36 cellular contexts compared by ENCODE assay signal in genomic region chr4:46836584-46836983, GRCh38.
DNase-seq lines count a peak whose midpoint lies in the region; ATAC-seq, FAIRE-seq and TF ChIP-seq lines count a peak whose summit lies in the region.
"Had no signal": no experiment of that assay in that cellular context is flagged by ENCODE, and none has a peak within 500 bp of the region (broad histone marks: within the 10 kb centered on the region; RNA-seq: fewer than 3 reads in every experiment).

No MANE protein-coding gene starts in this region.

- H3K9me2 ChIP-seq in Karpas-422 (replicated peaks; ENCODE audit: insufficient read depth, low read length): no peaks in the 10 kb centered on the region
- H3K9me2 ChIP-seq in neural cell (ENCODE audit: insufficient read depth, low read length): no peaks in the 10 kb centered on the region

- FAIRE-seq in GM12891 (lab: Jason Lieb, UNC) (peak; percentile 45), D721Med (lab: Jason Lieb, UNC) (no peak)
- FAIRE-seq: A204.1, A549 had no signal

- no peak overlapping the region for H3K4me3 ChIP-seq in Karpas-422 (ENCODE audit: low read length)
- no peak overlapping the region for H3K4me3 ChIP-seq in neural cell (ENCODE audit: low read length)
- H3K4me3 ChIP-seq: A549; BLaER1; BLaER1 treated with 17β-estradiol and CSF1 and Interleukin-3, amounts not matched to agents 10 nM and 100 nM had no signal

- H3K79me2 ChIP-seq in Karpas-422 (ENCODE audit: low read length) (no peaks in the 10 kb centered on the region), neural cell (replicated peaks; ENCODE audit: insufficient read depth, low read length) (no peaks in the 10 kb centered on the region)

- no peaks in the 10 kb centered on the region for H3K27me3 Mint-ChIP-seq in progenitor cell of endocrine pancreas
- H3K27me3 Mint-ChIP-seq in activated T-helper 2 cell treated with anti-CD3 and anti-CD28 coated beads, Interferon-gamma antibody, Interleukin-2, Interleukin-4, amounts not matched to agents 10 μg/mL and 5 μg/mL and 100 μg/mL, durations not matched to agents 14 hours and 24 hours and 36 hours (ENCODE audit: low read depth): no peaks in the 10 kb centered on the region
- H3K27me3 Mint-ChIP-seq: B cell; CD4-positive, alpha-beta memory T cell; CD4-positive, alpha-beta T cell; CD4-positive, CD25-positive, alpha-beta regulatory T cell; CD8-positive, alpha-beta memory T cell had no signal

- H3K27ac Mint-ChIP-seq in progenitor cell of endocrine pancreas: peak overlapping the region; percentile 12
- H3K27ac Mint-ChIP-seq in activated T-helper 2 cell treated with anti-CD3 and anti-CD28 coated beads, Interferon-gamma antibody, Interleukin-2, Interleukin-4, amounts not matched to agents 10 μg/mL and 5 μg/mL and 100 μg/mL, durations not matched to agents 14 hours and 24 hours and 36 hours: no peak overlapping the region
- H3K27ac Mint-ChIP-seq: B cell; CD14-positive monocyte; CD4-positive, alpha-beta T cell; CD4-positive, CD25-positive, alpha-beta regulatory T cell; CD8-positive, alpha-beta T cell had no signal

- H4K20me1 ChIP-seq in Karpas-422 (ENCODE audit: insufficient read depth, low read depth, low read length) (no peaks in the 10 kb centered on the region), neural cell (ENCODE audit: insufficient read depth) (no peaks in the 10 kb centered on the region)
- H4K20me1 ChIP-seq: BLaER1; BLaER1 treated with 17β-estradiol and CSF1 and Interleukin-3, amounts not matched to agents 10 nM and 100 nM had no signal

- no peaks in the 10 kb centered on the region for H3K4me1 ChIP-seq in Karpas-422 (ENCODE audit: low read length)
- H3K4me1 ChIP-seq: A549, BE2C had no signal

- DNase-seq in GM12891 (ENCODE audit: insufficient read length, low spot score): no peak
- DNase-seq in Karpas-422: peak; percentile 11
- no peak for DNase-seq in progenitor cell of endocrine pancreas (ENCODE audit: low spot score, unreplicated experiment)
- no peak for DNase-seq in activated T-helper 2 cell treated with anti-CD3 and anti-CD28 coated beads, Interferon-gamma antibody, Interleukin-2, Interleukin-4, amounts not matched to agents 10 μg/mL and 5 μg/mL and 100 μg/mL, durations not matched to agents 14 hours and 24 hours and 36 hours (ENCODE audit: low spot score)
- no peak for DNase-seq in NOMO-1 treated with dmso at 0.1 percent for 144 hours (lab: John Stamatoyannopoulos, UW; ENCODE audit: unreplicated experiment)
- no peak for DNase-seq in D721Med (ENCODE audit: insufficient read length, low spot score)
- DNase-seq: 8988T; ACHN; AML-193; BE2C; C1 segment of cervical spinal cord; Caco-2; Calu3; CD4-positive, alpha-beta memory T cell; CD4-positive, alpha-beta T cell; CD4-positive, CD25-positive, alpha-beta regulatory T cell; CD8-positive, alpha-beta memory T cell; CD8-positive, alpha-beta T cell; COR-L47; DMS 273 treated with DMSO at 0.1 percent for 48 hours; DMS153; DMS53; DMS79; DMS79 treated with DMSO at 0.1 percent for 48 hours; DND-41; EL had no signal

- no peak for ATAC-seq in GM18868 (IDR thresholded peaks at IDR 0.05; ENCODE audit: unreplicated experiment)
- ATAC-seq: A549; CD8-positive, alpha-beta T cell had no signal

- intact Hi-C loops in activated T-helper 2 cell treated with anti-CD3 and anti-CD28 coated beads, Interferon-gamma antibody, Interleukin-2, Interleukin-4, amounts not matched to agents 10 μg/mL and 5 μg/mL and 100 μg/mL, durations not matched to agents 14 hours and 24 hours and 36 hours (cut with micrococcal nuclease): no loop called here

- TF ChIP-seq CTCF in neural cell (IDR thresholded peaks at IDR 0.05; ENCODE audit: poor library complexity, severe bottlenecking) (no peak), progenitor cell of endocrine pancreas (IDR thresholded peaks at IDR 0.05; ENCODE audit: unreplicated experiment) (no peak), D721Med (IDR thresholded peaks at IDR 0.05; ENCODE audit: insufficient read depth, missing control alignments) (no peak)

- peaks cover 1% of the 10 kb centered on the region for H3K36me3 Mint-ChIP-seq in progenitor cell of endocrine pancreas (ENCODE audit: insufficient read depth)
- H3K36me3 Mint-ChIP-seq in activated T-helper 2 cell treated with anti-CD3 and anti-CD28 coated beads, Interferon-gamma antibody, Interleukin-2, Interleukin-4, amounts not matched to agents 10 μg/mL and 5 μg/mL and 100 μg/mL, durations not matched to agents 14 hours and 24 hours and 36 hours (ENCODE audit: low read depth): no peaks in the 10 kb centered on the region
- H3K36me3 Mint-ChIP-seq: CD14-positive monocyte; CD4-positive, alpha-beta memory T cell; CD4-positive, CD25-positive, alpha-beta regulatory T cell; CD8-positive, alpha-beta memory T cell; CD8-positive, alpha-beta T cell had no signal

- no peak overlapping the region for H3K27ac ChIP-seq in Karpas-422 (ENCODE audit: low read length)
- no peak overlapping the region for H3K27ac ChIP-seq in neural cell (ENCODE audit: low read length)
- H3K27ac ChIP-seq: 22Rv1; A549; BLaER1; BLaER1 treated with 17β-estradiol and CSF1 and Interleukin-3, amounts not matched to agents 10 nM and 100 nM; C4-2B had no signal

- H2AFZ ChIP-seq in Karpas-422 (ENCODE audit: low read length): no peak overlapping the region
- no peak overlapping the region for H2AFZ ChIP-seq in neural cell (ENCODE audit: low read depth, low read length)

- H3K9me3 Mint-ChIP-seq in progenitor cell of endocrine pancreas (ENCODE audit: low read depth): peaks cover 6% of the 10 kb centered on the region
- H3K9me3 Mint-ChIP-seq in activated T-helper 2 cell treated with anti-CD3 and anti-CD28 coated beads, Interferon-gamma antibody, Interleukin-2, Interleukin-4, amounts not matched to agents 10 μg/mL and 5 μg/mL and 100 μg/mL, durations not matched to agents 14 hours and 24 hours and 36 hours: no peaks in the 10 kb centered on the region
- H3K9me3 Mint-ChIP-seq: CD4-positive, alpha-beta memory T cell; CD4-positive, alpha-beta T cell; CD8-positive, alpha-beta memory T cell; CD8-positive, alpha-beta T cell had no signal

- H3K4me3 Mint-ChIP-seq in progenitor cell of endocrine pancreas (ENCODE audit: low read depth): no peak overlapping the region
- H3K4me3 Mint-ChIP-seq in activated T-helper 2 cell treated with anti-CD3 and anti-CD28 coated beads, Interferon-gamma antibody, Interleukin-2, Interleukin-4, amounts not matched to agents 10 μg/mL and 5 μg/mL and 100 μg/mL, durations not matched to agents 14 hours and 24 hours and 36 hours (ENCODE audit: low read depth): no peak overlapping the region
- H3K4me3 Mint-ChIP-seq: B cell; CD14-positive monocyte; CD4-positive, alpha-beta memory T cell; CD4-positive, alpha-beta T cell; CD4-positive, CD25-positive, alpha-beta regulatory T cell; CD8-positive, alpha-beta memory T cell; CD8-positive, alpha-beta T cell had no signal

- H3K36me3 ChIP-seq in Karpas-422 (ENCODE audit: insufficient read depth, low read length) (no peaks in the 10 kb centered on the region), neural cell (ENCODE audit: insufficient read depth, low read length) (no peaks in the 10 kb centered on the region)
- H3K36me3 ChIP-seq: BE2C; BLaER1; BLaER1 treated with 17β-estradiol and CSF1 and Interleukin-3, amounts not matched to agents 10 nM and 100 nM had no signal

- H3K4me2 ChIP-seq in Karpas-422 (ENCODE audit: low read depth, low read length, poor library complexity, severe bottlenecking): no peak overlapping the region
- no peak overlapping the region for H3K4me2 ChIP-seq in neural cell (ENCODE audit: low read length)
- H3K4me2 ChIP-seq: A549; BLaER1; BLaER1 treated with 17β-estradiol and CSF1 and Interleukin-3, amounts not matched to agents 10 nM and 100 nM had no signal

- H3K9me3 ChIP-seq in Karpas-422 (ENCODE audit: low read length) (no peaks in the 10 kb centered on the region), neural cell (ENCODE audit: low read length) (no peaks in the 10 kb centered on the region)
- H3K9me3 ChIP-seq: A549, BE2C, Caco-2 had no signal

- TF ChIP-seq RAD21 in neural cell (conservative IDR thresholded peaks at IDR 0.05): peak; percentile 11

- no peaks in the 10 kb centered on the region for H3F3A ChIP-seq in neural cell (ENCODE audit: insufficient read depth, low read length, poor library complexity, severe bottlenecking)

- H3K4me1 Mint-ChIP-seq in progenitor cell of endocrine pancreas (ENCODE audit: low read depth): peaks cover 2% of the 10 kb centered on the region
- no peaks in the 10 kb centered on the region for H3K4me1 Mint-ChIP-seq in activated T-helper 2 cell treated with anti-CD3 and anti-CD28 coated beads, Interferon-gamma antibody, Interleukin-2, Interleukin-4, amounts not matched to agents 10 μg/mL and 5 μg/mL and 100 μg/mL, durations not matched to agents 14 hours and 24 hours and 36 hours (ENCODE audit: low read depth)
- H3K4me1 Mint-ChIP-seq: B cell, CD14-positive monocyte had no signal

- TF ChIP-seq EP300 in neural cell (conservative IDR thresholded peaks at IDR 0.05; ENCODE audit: poor library complexity, severe bottlenecking): peak; percentile 99

- H3K9ac ChIP-seq in Karpas-422 (ENCODE audit: low read length): no peak overlapping the region
- H3K9ac ChIP-seq in neural cell (ENCODE audit: low read length): no peak overlapping the region
- H3K9ac ChIP-seq: BLaER1; BLaER1 treated with 17β-estradiol and CSF1 and Interleukin-3, amounts not matched to agents 10 nM and 100 nM had no signal

- H3K27me3 ChIP-seq in Karpas-422 (ENCODE audit: low read length) (no peaks in the 10 kb centered on the region), neural cell (ENCODE audit: insufficient read depth, low read depth, low read length) (no peaks in the 10 kb centered on the region)
- H3K27me3 ChIP-seq: BE2C; BLaER1; BLaER1 treated with 17β-estradiol and CSF1 and Interleukin-3, amounts not matched to agents 10 nM and 100 nM had no signal

- no peak for TF ChIP-seq POLR2A in GM12891 (IDR thresholded peaks at IDR 0.05; ENCODE audit: low read depth, low read length)

TF ChIP-seq in GM12891, 5 proteins besides CTCF, POLR2A, EP300 and RAD21:
- no peak for TF ChIP-seq SPI1 (IDR thresholded peaks at IDR 0.05; ENCODE audit: low read depth, low read length)
- TF ChIP-seq POU2F2 (IDR thresholded peaks at IDR 0.05; ENCODE audit: low read depth, low read length): no peak
- no peak for TF ChIP-seq POLR2AphosphoS5 (IDR thresholded peaks at IDR 0.05; ENCODE audit: low read depth, low read length)
- no peak for TF ChIP-seq PAX5 (IDR thresholded peaks at IDR 0.05; ENCODE audit: insufficient read depth, low read length, severe bottlenecking)
- no peak for TF ChIP-seq TAF1 (IDR thresholded peaks at IDR 0.05; ENCODE audit: low read depth, low read length)

TF ChIP-seq in neural cell, 6 proteins besides CTCF, POLR2A, EP300 and RAD21:
- TF ChIP-seq POLR2AphosphoS5 (IDR thresholded peaks at IDR 0.05) (peak; percentile 100), EZH2 (IDR thresholded peaks at IDR 0.05; ENCODE audit: borderline replicate concordance, insufficient read depth, low read length, poor library complexity, severe bottlenecking) (no peak), SMC3 (conservative IDR thresholded peaks at IDR 0.05; ENCODE audit: poor library complexity) (no peak)
